Comparison of ENCODE assay signal across 8 cellular contexts in genomic region chr17:45585037-45585437, GRCh38.
DNase-seq lines count a peak whose midpoint lies in the region; ATAC-seq and TF ChIP-seq lines count a peak whose summit lies in the region.
"Not testable (repeated sequence)": the region's sequence is repeated elsewhere in the genome, so short reads cannot be mapped to it uniquely, and the experiment has no call there.

No MANE protein-coding gene starts in this region.

- not testable (repeated sequence) for H3K4me1 ChIP-seq in right cardiac atrium (ENCODE audit: control insufficient read depth, insufficient read depth, low read length)
- peaks cover 11% of the 10 kb centered on the region for H3K4me1 ChIP-seq in parathyroid adenoma

- ATAC-seq in GM21737 (IDR thresholded peaks at IDR 0.05; ENCODE audit: unreplicated experiment) (peak; percentile 67), right cardiac atrium (peak; percentile 89 to 90)
- peak; percentile 86 to 87 for ATAC-seq in activated CD4-positive, CD25-positive, alpha-beta regulatory T cell treated with anti-CD3 and anti-CD28 coated beads, Interleukin-2, amount 50 U/mL, for 24 hours
- ATAC-seq in stimulated activated naive CD8-positive, alpha-beta T cell treated with anti-CD3 and anti-CD28 coated beads, Interleukin-15, amount 100 ng/mL, for 72 hours = peak; percentile 87

- H3K27ac ChIP-seq in brain microvascular endothelial cell = peak overlapping the region; percentile 7
- H3K27ac ChIP-seq in right cardiac atrium (ENCODE audit: low read length) = not testable (repeated sequence)
- H3K27ac ChIP-seq in parathyroid adenoma = peak overlapping the region; percentile 85

- DNase-seq in GM03348 (ENCODE audit: low spot score) (peak; percentile 76), HS-5 (ENCODE audit: low read depth) (peak; percentile 49), brain microvascular endothelial cell (peak; percentile 58), right cardiac atrium (peak; percentile 87 to 94 (median 93))
- peak; percentile 77 to 87 for DNase-seq in stimulated activated naive CD8-positive, alpha-beta T cell treated with anti-CD3 and anti-CD28 coated beads, Interleukin-15, amount 100 ng/mL, for 72 hours

- in situ Hi-C loops in brain microvascular endothelial cell (cut with HindIII; ENCODE audit: low pct_ligation_motif_present, low sequenced_read_pairs) = not testable (repeated sequence)

- H2AFZ ChIP-seq in parathyroid adenoma = peak overlapping the region; percentile 86

- not testable (repeated sequence) for H3K27me3 Mint-ChIP-seq in stimulated activated naive CD8-positive, alpha-beta T cell treated with anti-CD3 and anti-CD28 coated beads, Interleukin-15, amount 100 ng/mL, for 72 hours

- not testable (repeated sequence) for H3K27me3 ChIP-seq in brain microvascular endothelial cell (replicated peaks); right cardiac atrium (ENCODE audit: control insufficient read depth, insufficient read depth); parathyroid adenoma (ENCODE audit: control insufficient read depth, insufficient read depth, low read length)

- H3K9me3 ChIP-seq in right cardiac atrium (ENCODE audit: control insufficient read depth, low read length); parathyroid adenoma (ENCODE audit: control insufficient read depth, low read length): not testable (repeated sequence)

- H3K4me3 ChIP-seq in brain microvascular endothelial cell (ENCODE audit: low read depth, low read length) = peak overlapping the region; percentile 94
- H3K4me3 ChIP-seq in right cardiac atrium (ENCODE audit: low read length) = peak overlapping the region; percentile 69
- H3K4me3 ChIP-seq in parathyroid adenoma (ENCODE audit: low read depth, low read length) = peak overlapping the region; percentile 42

- peak overlapping the region; percentile 84 to 93 for H3K27ac Mint-ChIP-seq in stimulated activated naive CD8-positive, alpha-beta T cell treated with anti-CD3 and anti-CD28 coated beads, Interleukin-15, amount 100 ng/mL, for 72 hours

- not testable (repeated sequence) for H3K36me3 ChIP-seq in brain microvascular endothelial cell (replicated peaks); parathyroid adenoma (ENCODE audit: control insufficient read depth, insufficient read depth, low read length)

- TF ChIP-seq CTCF in brain microvascular endothelial cell (IDR thresholded peaks at IDR 0.05; ENCODE audit: low read depth, low read length, missing control alignments) = peak; percentile 19
- TF ChIP-seq CTCF in parathyroid adenoma (IDR thresholded peaks at IDR 0.05) = not testable (repeated sequence)

- H3K4me3 Mint-ChIP-seq in stimulated activated naive CD8-positive, alpha-beta T cell treated with anti-CD3 and anti-CD28 coated beads, Interleukin-15, amount 100 ng/mL, for 72 hours = peak overlapping the region; percentile 96 to 97

- not testable (repeated sequence) for H3K9me3 Mint-ChIP-seq in stimulated activated naive CD8-positive, alpha-beta T cell treated with anti-CD3 and anti-CD28 coated beads, Interleukin-15, amount 100 ng/mL, for 72 hours

- not testable (repeated sequence) for H3K9ac ChIP-seq in parathyroid adenoma

- intact Hi-C loops in right cardiac atrium (cut with DNase I) = loop anchor here in 1 of 4 donors (5.0 kb wide), 1 partner anchor 677 kb away; no protein-coding TSS in a partner anchor

- H3K4me2 ChIP-seq in parathyroid adenoma (ENCODE audit: low read length) = peak overlapping the region; percentile 61

- peaks cover 10% of the 10 kb centered on the region for H3K79me2 ChIP-seq in parathyroid adenoma

- 1% methylated on average over 40 of the region's 40 CpGs for WGBS in right cardiac atrium

- H3K4me1 Mint-ChIP-seq in stimulated activated naive CD8-positive, alpha-beta T cell treated with anti-CD3 and anti-CD28 coated beads, Interleukin-15, amount 100 ng/mL, for 72 hours = peaks cover 24% of the 10 kb centered on the region

Comparison
In these comparisons a context has a peak if more than half of its experiments do, and no peak if none do; other contexts are left out.
1. H3K4me3 ChIP-seq: peak in every context shown above with its lines; median percentile 94 in brain microvascular endothelial cell; 69 in right cardiac atrium; 42 in parathyroid adenoma.